In the genomic region with DNA sequence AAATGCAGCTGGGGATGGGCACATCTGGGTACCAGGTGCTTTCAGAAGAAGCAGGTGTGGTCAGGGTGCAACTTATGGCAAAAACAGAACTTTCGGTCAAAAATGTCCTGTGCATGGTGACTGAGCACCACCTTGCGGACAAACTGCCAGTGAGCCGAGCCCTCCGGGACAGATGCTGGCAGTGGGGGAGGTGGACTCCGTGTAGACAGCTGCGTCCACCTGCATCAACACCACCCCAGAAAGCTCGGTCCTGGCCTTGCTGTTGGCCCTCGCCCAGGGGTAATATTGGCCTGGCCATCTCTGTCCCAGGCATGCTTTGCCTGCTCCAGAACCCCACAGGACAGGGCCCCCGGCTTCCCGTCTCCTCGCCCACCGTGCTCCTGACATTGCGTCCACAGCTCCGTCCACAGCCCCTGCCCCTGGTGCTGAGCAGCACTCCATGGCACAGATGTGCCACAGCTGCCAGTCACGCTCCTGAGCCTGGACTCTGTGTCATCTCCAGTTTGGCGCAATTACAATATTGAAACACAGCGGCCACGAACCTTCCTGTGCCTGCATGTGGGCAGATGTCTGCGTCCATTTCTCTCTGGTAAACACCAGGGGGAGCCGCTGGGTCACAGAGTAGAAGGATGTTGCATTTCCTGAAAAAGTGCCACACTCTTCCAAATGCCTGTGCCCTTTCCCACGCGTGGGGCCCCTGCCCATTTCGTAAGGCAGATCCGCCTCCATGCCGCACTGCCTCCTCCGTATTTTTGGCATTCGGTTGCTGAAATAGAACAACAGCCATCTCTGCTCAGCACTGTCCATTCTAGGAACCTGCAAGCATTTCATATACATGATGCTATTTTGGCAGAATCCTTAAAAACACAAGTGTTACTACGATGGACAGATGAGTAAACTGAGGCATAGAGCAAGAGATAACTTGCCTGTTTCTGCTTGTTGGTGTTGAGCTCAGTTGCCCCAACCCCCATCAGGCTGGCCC, we compare ENCODE assay signal across 8 cellular contexts. TPM values are rescaled to one million over a fixed set of nuclear protein-coding genes. Genes with fewer than 3 reads are reported as not detected.
DNase-seq lines count a peak whose midpoint lies in the region; ATAC-seq and TF ChIP-seq lines count a peak whose summit lies in the region.

No MANE protein-coding gene starts in this region.

- no peaks in the 10 kb centered on the region for H3K9me2 ChIP-seq in PC-3 (replicated peaks; ENCODE audit: low read length)

- BruUV-seq in PC-3 (replicated peaks; lab: Mats Ljungman, UMichigan): no TSS peak

- intact Hi-C loops in PC-3 (cut with micrococcal nuclease): loop anchor here (1.0 to 10.0 kb wide), 4 partner anchors 34 to 477 kb away; partner anchors contain the start of gene NKD2

- no peaks in the 10 kb centered on the region for H3K36me3 Mint-ChIP-seq in activated T-cell treated with anti-CD3 and anti-CD28 coated beads, Interleukin-2, amount 50 U/mL, for 24 hours (ENCODE audit: low read depth)
- H3K36me3 Mint-ChIP-seq in natural killer cell treated with Interleukin-12 subunit alpha and Interleukin-12 subunit beta and Interleukin-15 and Interleukin-18, amount 100 ng/mL, for 72 hours: no peaks in the 10 kb centered on the region

- H3F3A ChIP-seq in PC-3 (ENCODE audit: low read length, unreplicated experiment): no peaks in the 10 kb centered on the region

- peaks cover 15% of the 10 kb centered on the region for H3K27me3 Mint-ChIP-seq in activated T-cell treated with anti-CD3 and anti-CD28 coated beads, Interleukin-2, amount 50 U/mL, for 24 hours
- peaks cover 13 to 15% of the 10 kb centered on the region in 2 donors for H3K27me3 Mint-ChIP-seq in natural killer cell treated with Interleukin-12 subunit alpha and Interleukin-12 subunit beta and Interleukin-15 and Interleukin-18, amount 100 ng/mL, for 72 hours

- TF ChIP-seq CTCF in PC-3 (conservative IDR thresholded peaks at IDR 0.05; ENCODE audit: low read depth, low read length): peak; percentile 81

- CTCF ChIA-PET in PC-3 (lab: Charles Lee): interaction anchor here (0.6 to 1.0 kb wide), 4 partner anchors 29 to 305 kb away, joined by 3 to 4 read pairs (median 4); no protein-coding TSS in a partner anchor

- no peaks in the 10 kb centered on the region for H3K9me3 Mint-ChIP-seq in activated T-cell treated with anti-CD3 and anti-CD28 coated beads, Interleukin-2, amount 50 U/mL, for 24 hours
- no peaks in the 10 kb centered on the region for H3K9me3 Mint-ChIP-seq in natural killer cell treated with Interleukin-12 subunit alpha and Interleukin-12 subunit beta and Interleukin-15 and Interleukin-18, amount 100 ng/mL, for 72 hours

- H3K27ac Mint-ChIP-seq in activated T-cell treated with anti-CD3 and anti-CD28 coated beads, Interleukin-2, amount 50 U/mL, for 24 hours: no peak overlapping the region
- peak overlapping the region in 1 of 2 donors; percentile 58 for H3K27ac Mint-ChIP-seq in natural killer cell treated with Interleukin-12 subunit alpha and Interleukin-12 subunit beta and Interleukin-15 and Interleukin-18, amount 100 ng/mL, for 72 hours

- no peaks in the 10 kb centered on the region for H3K36me3 ChIP-seq in BLaER1 treated with 17β-estradiol and CSF1 and Interleukin-3, amounts not matched to agents 10 nM and 100 nM
- H3K36me3 ChIP-seq in PC-3 (ENCODE audit: low read depth, low read length): no peaks in the 10 kb centered on the region

- peaks cover 0 to 5% (median 0%) of the 10 kb centered on the region in 11 experiments; a peak in 1 of 22 replicates for H3K9me3 ChIP-seq in BLaER1 treated with 17β-estradiol and CSF1 and Interleukin-3, amounts not matched to agents 10 nM and 100 nM (replicated peaks in 1 of 11)
- H3K9me3 ChIP-seq in PC-3 (ENCODE audit: low read length): no peaks in the 10 kb centered on the region

- H3K4me1 ChIP-seq in BLaER1 treated with 17β-estradiol and CSF1 and Interleukin-3, amounts not matched to agents 10 nM and 100 nM: peaks cover 7 to 43% (median 28%) of the 10 kb centered on the region in 10 experiments; a peak in 19 of 20 replicates
- H3K4me1 ChIP-seq in PC-3 (ENCODE audit: insufficient read depth, low read length): peaks cover 7% of the 10 kb centered on the region; the same call in 1 of the 2 replicates

- H2AFZ ChIP-seq in PC-3 (ENCODE audit: low read length): peak overlapping the region; percentile 81

- peak overlapping the region in 4 of 11 experiments; percentile 38 to 49 (median 43); a peak in 5 of 22 replicates for H3K9ac ChIP-seq in BLaER1 treated with 17β-estradiol and CSF1 and Interleukin-3, amounts not matched to agents 10 nM and 100 nM
- H3K9ac ChIP-seq in PC-3 (ENCODE audit: low read length): no peak overlapping the region

- no peaks in the 10 kb centered on the region for H3K79me2 ChIP-seq in PC-3 (ENCODE audit: low read length)

- peaks cover 0 to 6% (median 0%) of the 10 kb centered on the region in 11 experiments; a peak in 2 of 22 replicates for H3K27me3 ChIP-seq in BLaER1 treated with 17β-estradiol and CSF1 and Interleukin-3, amounts not matched to agents 10 nM and 100 nM
- no peaks in the 10 kb centered on the region for H3K27me3 ChIP-seq in PC-3 (ENCODE audit: low read length)

- ATAC-seq in GM19463 (IDR thresholded peaks at IDR 0.05; ENCODE audit: unreplicated experiment) (peak; percentile 66), PC-3 (peak; percentile 92)
- peak; percentile 56 to 74 for ATAC-seq in natural killer cell treated with Interleukin-12 subunit alpha and Interleukin-12 subunit beta and Interleukin-15 and Interleukin-18, amount 100 ng/mL, for 72 hours
- peak; percentile 60 for ATAC-seq in stimulated activated naive CD8-positive, alpha-beta T cell treated with anti-CD3 and anti-CD28 coated beads, Interleukin-15, Interleukin-2, amounts not matched to agents 100 U/mL and 50 U/mL, for 24 hours

- POLR2A ChIA-PET in PC-3 (lab: Charles Lee; ENCODE audit: unreplicated experiment): no interaction called here

- H3K4me3 ChIP-seq in BLaER1 treated with 17β-estradiol and CSF1 and Interleukin-3, amounts not matched to agents 10 nM and 100 nM: peak overlapping the region in 6 of 10 experiments; percentile 12 to 47 (median 34); a peak in 8 of 20 replicates
- peak overlapping the region; percentile 65 for H3K4me3 ChIP-seq in PC-3 (ENCODE audit: low read length)

- peak overlapping the region; percentile 53 for H3K4me3 Mint-ChIP-seq in activated T-cell treated with anti-CD3 and anti-CD28 coated beads, Interleukin-2, amount 50 U/mL, for 24 hours
- peak overlapping the region; percentile 47 for H3K4me3 Mint-ChIP-seq in natural killer cell treated with Interleukin-12 subunit alpha and Interleukin-12 subunit beta and Interleukin-15 and Interleukin-18, amount 100 ng/mL, for 72 hours

- peak overlapping the region; percentile 73 to 93 (median 88) for H3K4me2 ChIP-seq in BLaER1 treated with 17β-estradiol and CSF1 and Interleukin-3, amounts not matched to agents 10 nM and 100 nM
- H3K4me2 ChIP-seq in PC-3 (ENCODE audit: low read length): peak overlapping the region; percentile 94

- H3K4me1 Mint-ChIP-seq in activated T-cell treated with anti-CD3 and anti-CD28 coated beads, Interleukin-2, amount 50 U/mL, for 24 hours (ENCODE audit: low read depth): peaks cover 9% of the 10 kb centered on the region
- H3K4me1 Mint-ChIP-seq in natural killer cell treated with Interleukin-12 subunit alpha and Interleukin-12 subunit beta and Interleukin-15 and Interleukin-18, amount 100 ng/mL, for 72 hours (ENCODE audit: low read depth in 2 of 2): peaks cover 9 to 20% of the 10 kb centered on the region in 2 donors

- DNase-seq in HuH-7 (ENCODE audit: low spot score) (peak; percentile 87), PC-3 (peak; percentile 84), fibroblast of gingiva (ENCODE audit: low read depth) (peak; percentile 71)
- DNase-seq in activated T-cell treated with anti-CD3 and anti-CD28 coated beads, Interleukin-2, amount 50 U/mL, for 24 hours: peak; percentile 73
- peak; percentile 67 for DNase-seq in natural killer cell treated with Interleukin-12 subunit alpha and Interleukin-12 subunit beta and Interleukin-15 and Interleukin-18, amount 100 ng/mL, for 72 hours (ENCODE audit: low spot score)
- DNase-seq in stimulated activated naive CD8-positive, alpha-beta T cell treated with anti-CD3 and anti-CD28 coated beads, Interleukin-15, Interleukin-2, amounts not matched to agents 100 U/mL and 50 U/mL, for 24 hours: peak; percentile 70

- no peak overlapping the region; a peak in 2 of 22 replicates for H3K27ac ChIP-seq in BLaER1 treated with 17β-estradiol and CSF1 and Interleukin-3, amounts not matched to agents 10 nM and 100 nM
- no peak overlapping the region for H3K27ac ChIP-seq in PC-3 (ENCODE audit: low read length)

- H4K20me1 ChIP-seq in BLaER1 treated with 17β-estradiol and CSF1 and Interleukin-3, amounts not matched to agents 10 nM and 100 nM: peaks cover 0 to 34% (median 0%) of the 10 kb centered on the region in 11 experiments; a peak in 4 of 22 replicates
- no peaks in the 10 kb centered on the region for H4K20me1 ChIP-seq in PC-3 (ENCODE audit: low read length)

RNA-seq across cellular contexts. Expression of gene SLC6A19, which starts 33.4 kb away (rescaled TPM):
- total RNA-seq in PC-3 (2014; rRNA removed): not detected in 2 replicates
- total RNA-seq in natural killer cell treated with Interleukin-12 subunit alpha and Interleukin-12 subunit beta and Interleukin-15 and Interleukin-18, amount 100 ng/mL, for 72 hours: not detected

RNA-seq across cellular contexts. Expression of gene SLC12A7, which starts 56.2 kb away (rescaled TPM):
- total RNA-seq in PC-3 (2014; rRNA removed): 48.2 and 58.3 TPM in 2 replicates
- 10 to 100 TPM; 13.5 to 21.9 TPM for total RNA-seq in natural killer cell treated with Interleukin-12 subunit alpha and Interleukin-12 subunit beta and Interleukin-15 and Interleukin-18, amount 100 ng/mL, for 72 hours

RNA-seq across cellular contexts. Expression of gene SLC6A18, which starts 57.2 kb away (rescaled TPM):
- not detected in 2 replicates for total RNA-seq in PC-3 (2014; rRNA removed)
- not detected for total RNA-seq in natural killer cell treated with Interleukin-12 subunit alpha and Interleukin-12 subunit beta and Interleukin-15 and Interleukin-18, amount 100 ng/mL, for 72 hours
